ENCODE assay signal across 8 cellular contexts in genomic region chr19:43668406-43669158, GRCh38. TPM values are rescaled to one million over a fixed set of nuclear protein-coding genes. Genes with fewer than 3 reads are reported as not detected.
DNase-seq lines count a peak whose midpoint lies in the region; ATAC-seq and TF ChIP-seq lines count a peak whose summit lies in the region.

No MANE protein-coding gene starts in this region.

- 1% methylated on average over 47 of the region's 47 CpGs for WGBS in prostate gland
- WGBS in urinary bladder: under 1% methylated on average over 47 of the region's 47 CpGs

- TF ChIP-seq POLR2A in prostate gland (IDR thresholded peaks at IDR 0.05): peak; percentile 92

- peaks cover 43% of the 10 kb centered on the region for H3K4me1 Mint-ChIP-seq in T-helper 17 cell

- peaks cover 5% of the 10 kb centered on the region for H3K4me1 ChIP-seq in prostate gland (replicated peaks)
- H3K4me1 ChIP-seq in urinary bladder (ENCODE audit: insufficient read depth): no peaks in the 10 kb centered on the region

- peaks cover 11% of the 10 kb centered on the region for H3K36me3 Mint-ChIP-seq in T-helper 17 cell (ENCODE audit: low read depth)

- peak overlapping the region; percentile 36 for H3K4me3 ChIP-seq in GM12875 (ENCODE audit: low read depth, low read length)
- peak overlapping the region; percentile 43 to 47 for H3K4me3 ChIP-seq in prostate gland
- H3K4me3 ChIP-seq in urinary bladder (ENCODE audit: low read depth, low read length): peak overlapping the region; percentile 63

- ATAC-seq in HG02763 (IDR thresholded peaks at IDR 0.05; ENCODE audit: unreplicated experiment) (peak; percentile 86), T-helper 17 cell (peak; percentile 82), left ventricle myocardium superior (peak; percentile 91)

- peak overlapping the region; percentile 88 for H3K4me3 Mint-ChIP-seq in T-helper 17 cell

- no peak for TF ChIP-seq CTCF in GM12875 (IDR thresholded peaks at IDR 0.05; ENCODE audit: borderline replicate concordance, insufficient read depth, low read depth, low read length)
- TF ChIP-seq CTCF in prostate gland (IDR thresholded peaks at IDR 0.05): no peak

- no peaks in the 10 kb centered on the region for H3K27me3 Mint-ChIP-seq in T-helper 17 cell

- peak; percentile 99 to 100 (median 100) for DNase-seq in NCI-H1417 (lab: John Stamatoyannopoulos, UW)
- DNase-seq in T-helper 17 cell: peak; percentile 90 to 96 (median 91)
- peak; percentile 98 for DNase-seq in left ventricle myocardium superior
- peak; percentile 97 for DNase-seq in prostate gland (ENCODE audit: low spot score)

- H3K9me3 ChIP-seq in T-helper 17 cell (ENCODE audit: control insufficient read depth, low read length, poor library complexity, severe bottlenecking) (no peaks in the 10 kb centered on the region), prostate gland (no peaks in the 10 kb centered on the region)

- intact Hi-C loops in left ventricle myocardium superior (cut with micrococcal nuclease): no loop called here
- intact Hi-C loops in prostate gland (cut with DNase I): no loop called here

- H3K27ac Mint-ChIP-seq in T-helper 17 cell: peak overlapping the region; percentile 79

- H3K27ac ChIP-seq in angular gyrus (ENCODE audit: low read depth, low read length): peak overlapping the region; percentile 83
- peak overlapping the region; percentile 87 to 92 for H3K27ac ChIP-seq in prostate gland
- H3K27ac ChIP-seq in urinary bladder (ENCODE audit: low read depth): peak overlapping the region; percentile 80

- H3K27me3 ChIP-seq in prostate gland (replicated peaks; ENCODE audit: insufficient read depth): no peaks in the 10 kb centered on the region

- H3K36me3 ChIP-seq in prostate gland (no peaks in the 10 kb centered on the region), urinary bladder (ENCODE audit: insufficient read depth) (no peaks in the 10 kb centered on the region)

RNA-seq across cellular contexts. Expression of gene PLAUR, which starts 1.4 kb away (rescaled TPM):
- total RNA-seq in T-helper 17 cell (10 to 100 TPM; 21.1 to 35.8 TPM), left ventricle myocardium superior (5.1 TPM), prostate gland (10 to 100 TPM in 1 of 2 donors, 1 to 10 TPM in 1; 6.9 to 40.9 TPM), urinary bladder (10.6 TPM)
- polyA plus RNA-seq in urinary bladder: 24.9 TPM

RNA-seq across cellular contexts. Expression of gene CADM4, which starts 28.9 kb away (rescaled TPM):
- total RNA-seq in T-helper 17 cell: under 1 TPM; 0.40 to 0.91 TPM
- 10.5 TPM for total RNA-seq in left ventricle myocardium superior
- total RNA-seq in prostate gland: 10 to 100 TPM; 21.1 to 49.4 TPM
- 8.7 TPM for total RNA-seq in urinary bladder
- polyA plus RNA-seq in urinary bladder: 13.3 TPM

RNA-seq across cellular contexts. Expression of gene IRGC, which starts 47.3 kb away (rescaled TPM):
- not detected for total RNA-seq in T-helper 17 cell
- total RNA-seq in left ventricle myocardium superior: not detected
- total RNA-seq in prostate gland: 10 to 100 TPM in 1 of 2 donors, not detected in 1; 15.7 TPM
- total RNA-seq in urinary bladder: not detected
- not detected for polyA plus RNA-seq in urinary bladder

RNA-seq across cellular contexts. Expression of gene ZNF428, which starts 49.2 kb away (rescaled TPM):
- total RNA-seq in T-helper 17 cell: 10 to 100 TPM; 23.8 to 26.3 TPM
- total RNA-seq in left ventricle myocardium superior: 38.6 TPM
- total RNA-seq in prostate gland: 100 to 1,000 TPM in 1 of 2 donors, 10 to 100 TPM in 1; 51.7 to 108 TPM
- 27.4 TPM for total RNA-seq in urinary bladder
- 51.5 TPM for polyA plus RNA-seq in urinary bladder

RNA-seq across cellular contexts. Expression of gene SRRM5, which starts 56.7 kb away (rescaled TPM):
- total RNA-seq in T-helper 17 cell (under 1 TPM; 0.40 to 0.60 TPM), left ventricle myocardium superior (0.20 TPM), prostate gland (under 1 TPM; 0.28 to 0.59 TPM), urinary bladder (not detected)
- 0.23 TPM for polyA plus RNA-seq in urinary bladder

Comparison
In these comparisons a context has a peak if more than half of its experiments do, and no peak if none do; other contexts are left out.
1. Peak in every context shown above with its lines: DNase-seq, ATAC-seq, H3K4me3 ChIP-seq and H3K27ac ChIP-seq.